3 cellular contexts compared by ENCODE assay signal in genomic region chr9:36175209-36175608, GRCh38. TPM values are rescaled to one million over a fixed set of nuclear protein-coding genes. Genes with fewer than 3 reads are reported as not detected.
"Had no signal": no experiment of that assay in that cellular context is flagged by ENCODE, and none has a peak within 500 bp of the region (broad histone marks: within the 10 kb centered on the region; RNA-seq: fewer than 3 reads in every experiment).

No MANE protein-coding gene starts in this region.

RNA-seq across cellular contexts. Expression of gene CCIN, which starts 6.0 kb away (rescaled TPM):
- total RNA-seq: HT-29, HT1080, K562 had no signal
- polyA plus RNA-seq: K562 had no signal
